In genomic region chr17:47895254-47895855, GRCh38 we compare ENCODE assay signal across 7 cellular contexts. TPM values are rescaled to one million over a fixed set of nuclear protein-coding genes. Genes with fewer than 3 reads are reported as not detected.
DNase-seq lines count a peak whose midpoint lies in the region; ATAC-seq and TF ChIP-seq lines count a peak whose summit lies in the region.

No MANE protein-coding gene starts in this region.

- H3K27me3 ChIP-seq in OCI-LY3 (ENCODE audit: low read depth, low read length) (no peaks in the 10 kb centered on the region), liver (ENCODE audit: control insufficient read depth in 4 of 4, insufficient read depth in 4 of 4, low read length in 3 of 4) (no peaks in the 10 kb centered on the region)

- no peak for TF ChIP-seq RAD21 in liver (IDR thresholded peaks at IDR 0.05)

- no peaks in the 10 kb centered on the region; the same call in 1 of the 2 replicates for H4K20me1 ChIP-seq in OCI-LY3 (ENCODE audit: insufficient read depth, low read length)

- WGBS in liver, result under 1% methylated on average over 26 of the region's 26 CpGs

- H2AFZ ChIP-seq in OCI-LY3 (ENCODE audit: low read depth, low read length), result peak overlapping the region; percentile 18; the same call in 1 of the 2 replicates

- H3K9ac ChIP-seq in OCI-LY3 (ENCODE audit: low read length) (peak overlapping the region; percentile 67), liver (ENCODE audit: low read depth in 1 of 2, low read length in 2 of 2) (peak overlapping the region; percentile 76 to 92)

- DNase-seq in cardiac fibroblast (ENCODE audit: low read depth in 2 of 2), result peak; percentile 51 to 52
- DNase-seq in stimulated activated naive CD8-positive, alpha-beta T cell treated with anti-CD3 and anti-CD28 coated beads, Interleukin-15, Interleukin-2, amounts not matched to agents 100 U/mL and 50 U/mL, for 24 hours, result peak; percentile 37
- DNase-seq in GDM1 (lab: John Stamatoyannopoulos, UW), result no peak
- DNase-seq in COLO668 (lab: John Stamatoyannopoulos, UW; ENCODE audit: unreplicated experiment), result no peak

- peak overlapping the region; percentile 86 for H3K4me2 ChIP-seq in OCI-LY3 (ENCODE audit: low read length)

- ATAC-seq in stimulated activated naive CD8-positive, alpha-beta T cell treated with anti-CD3 and anti-CD28 coated beads, Interleukin-15, Interleukin-2, amounts not matched to agents 100 U/mL and 50 U/mL, for 24 hours, result no peak

- TF ChIP-seq CTCF in OCI-LY3 (IDR thresholded peaks at IDR 0.05; ENCODE audit: low read depth, low read length) (no peak), cardiac fibroblast (IDR thresholded peaks at IDR 0.05; ENCODE audit: low read depth, low read length) (no peak), liver (IDR thresholded peaks at IDR 0.05; ENCODE audit: low read depth, low read length, missing input control) (peak; percentile 2)

- peaks cover 6% of the 10 kb centered on the region for H3K36me3 ChIP-seq in OCI-LY3 (replicated peaks; ENCODE audit: low read depth, low read length)
- no peaks in the 10 kb centered on the region for H3K36me3 ChIP-seq in liver (ENCODE audit: control insufficient read depth in 4 of 4, insufficient read depth in 3 of 4, low read depth in 1 of 4, low read length in 3 of 4)

- H3K4me1 ChIP-seq in OCI-LY3 (ENCODE audit: low read length) (peaks cover 37% of the 10 kb centered on the region), liver (ENCODE audit: control insufficient read depth in 4 of 4, insufficient read depth in 4 of 4, low read length in 3 of 4) (peaks cover 3 to 24% (median 13%) of the 10 kb centered on the region in 4 donors)

- H3K4me3 ChIP-seq in OCI-LY3 (ENCODE audit: low read length) (peak overlapping the region; percentile 81), cardiac fibroblast (replicated peaks in 1 of 2; ENCODE audit: low read depth in 2 of 2, low read length in 2 of 2) (peak overlapping the region; percentile 86 to 91), liver (ENCODE audit: low read depth in 1 of 3, low read length in 3 of 3) (peak overlapping the region; percentile 78 to 85 (median 83))

- TF ChIP-seq POLR2A in GM15510 (IDR thresholded peaks at IDR 0.05; ENCODE audit: borderline replicate concordance, extremely low read depth, insufficient read length), result peak; percentile 90

- peaks cover 17% of the 10 kb centered on the region for H3K79me2 ChIP-seq in OCI-LY3 (ENCODE audit: low read length)

- H3K9me3 ChIP-seq in OCI-LY3 (ENCODE audit: insufficient read depth, low read length) (no peaks in the 10 kb centered on the region), liver (ENCODE audit: control insufficient read depth in 4 of 4, low read length in 3 of 4) (no peaks in the 10 kb centered on the region)

- H3K27ac ChIP-seq in OCI-LY3 (ENCODE audit: low read length) (peak overlapping the region; percentile 17), liver (ENCODE audit: low read depth in 1 of 2, low read length in 2 of 2) (peak overlapping the region; percentile 70 to 76)

TF ChIP-seq in liver, 16 proteins besides CTCF, POLR2A, EP300 and RAD21:
- TF ChIP-seq MAX (IDR thresholded peaks at IDR 0.05) (no peak), FOXA1 (IDR thresholded peaks at IDR 0.05) (no peak), GABPA (IDR thresholded peaks at IDR 0.05 in 1 of 2, conservative IDR thresholded peaks at IDR 0.05 in 1 of 2) (no peak), RXRA (IDR thresholded peaks at IDR 0.05) (no peak), ATF3 (IDR thresholded peaks at IDR 0.05) (no peak), HNF4A (conservative IDR thresholded peaks at IDR 0.05) (peak; percentile 36 to 39), YY1 (IDR thresholded peaks at IDR 0.05) (no peak), NR2F2 (IDR thresholded peaks at IDR 0.05) (no peak), FOXA2 (IDR thresholded peaks at IDR 0.05) (no peak), TAF1 (conservative IDR thresholded peaks at IDR 0.05) (peak; percentile 79), JUND (IDR thresholded peaks at IDR 0.05) (no peak), SP1 (IDR thresholded peaks at IDR 0.05) (no peak), EGR1 (IDR thresholded peaks at IDR 0.05; ENCODE audit: low read depth in 2 of 2) (no peak), HNF4G (IDR thresholded peaks at IDR 0.05) (no peak)
- TF ChIP-seq, protein P1, sequence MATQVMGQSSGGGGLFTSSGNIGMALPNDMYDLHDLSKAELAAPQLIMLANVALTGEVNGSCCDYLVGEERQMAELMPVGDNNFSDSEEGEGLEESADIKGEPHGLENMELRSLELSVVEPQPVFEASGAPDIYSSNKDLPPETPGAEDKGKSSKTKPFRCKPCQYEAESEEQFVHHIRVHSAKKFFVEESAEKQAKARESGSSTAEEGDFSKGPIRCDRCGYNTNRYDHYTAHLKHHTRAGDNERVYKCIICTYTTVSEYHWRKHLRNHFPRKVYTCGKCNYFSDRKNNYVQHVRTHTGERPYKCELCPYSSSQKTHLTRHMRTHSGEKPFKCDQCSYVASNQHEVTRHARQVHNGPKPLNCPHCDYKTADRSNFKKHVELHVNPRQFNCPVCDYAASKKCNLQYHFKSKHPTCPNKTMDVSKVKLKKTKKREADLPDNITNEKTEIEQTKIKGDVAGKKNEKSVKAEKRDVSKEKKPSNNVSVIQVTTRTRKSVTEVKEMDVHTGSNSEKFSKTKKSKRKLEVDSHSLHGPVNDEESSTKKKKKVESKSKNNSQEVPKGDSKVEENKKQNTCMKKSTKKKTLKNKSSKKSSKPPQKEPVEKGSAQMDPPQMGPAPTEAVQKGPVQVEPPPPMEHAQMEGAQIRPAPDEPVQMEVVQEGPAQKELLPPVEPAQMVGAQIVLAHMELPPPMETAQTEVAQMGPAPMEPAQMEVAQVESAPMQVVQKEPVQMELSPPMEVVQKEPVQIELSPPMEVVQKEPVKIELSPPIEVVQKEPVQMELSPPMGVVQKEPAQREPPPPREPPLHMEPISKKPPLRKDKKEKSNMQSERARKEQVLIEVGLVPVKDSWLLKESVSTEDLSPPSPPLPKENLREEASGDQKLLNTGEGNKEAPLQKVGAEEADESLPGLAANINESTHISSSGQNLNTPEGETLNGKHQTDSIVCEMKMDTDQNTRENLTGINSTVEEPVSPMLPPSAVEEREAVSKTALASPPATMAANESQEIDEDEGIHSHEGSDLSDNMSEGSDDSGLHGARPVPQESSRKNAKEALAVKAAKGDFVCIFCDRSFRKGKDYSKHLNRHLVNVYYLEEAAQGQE (IDR thresholded peaks at IDR 0.05), result peak; percentile 87
- TF ChIP-seq, protein P2, sequence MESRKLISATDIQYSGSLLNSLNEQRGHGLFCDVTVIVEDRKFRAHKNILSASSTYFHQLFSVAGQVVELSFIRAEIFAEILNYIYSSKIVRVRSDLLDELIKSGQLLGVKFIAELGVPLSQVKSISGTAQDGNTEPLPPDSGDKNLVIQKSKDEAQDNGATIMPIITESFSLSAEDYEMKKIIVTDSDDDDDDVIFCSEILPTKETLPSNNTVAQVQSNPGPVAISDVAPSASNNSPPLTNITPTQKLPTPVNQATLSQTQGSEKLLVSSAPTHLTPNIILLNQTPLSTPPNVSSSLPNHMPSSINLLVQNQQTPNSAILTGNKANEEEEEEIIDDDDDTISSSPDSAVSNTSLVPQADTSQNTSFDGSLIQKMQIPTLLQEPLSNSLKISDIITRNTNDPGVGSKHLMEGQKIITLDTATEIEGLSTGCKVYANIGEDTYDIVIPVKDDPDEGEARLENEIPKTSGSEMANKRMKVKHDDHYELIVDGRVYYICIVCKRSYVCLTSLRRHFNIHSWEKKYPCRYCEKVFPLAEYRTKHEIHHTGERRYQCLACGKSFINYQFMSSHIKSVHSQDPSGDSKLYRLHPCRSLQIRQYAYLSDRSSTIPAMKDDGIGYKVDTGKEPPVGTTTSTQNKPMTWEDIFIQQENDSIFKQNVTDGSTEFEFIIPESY (IDR thresholded peaks at IDR 0.05), result no peak

RNA-seq across cellular contexts. Expression of gene SP2, which starts 0.7 kb away (rescaled TPM):
- 1 to 10 TPM; 2.2 to 3.5 TPM for total RNA-seq in liver
- 1 to 10 TPM; 4.1 to 5.7 TPM for polyA plus RNA-seq in liver

RNA-seq across cellular contexts. Expression of gene SP6, which starts 44.4 kb away (rescaled TPM):
- under 1 TPM; 0.08 to 0.09 TPM for total RNA-seq in liver
- under 1 TPM; 0.03 to 0.04 TPM for polyA plus RNA-seq in liver

RNA-seq across cellular contexts. Expression of gene PNPO, which starts 46.0 kb away (rescaled TPM):
- total RNA-seq in liver, result 100 to 1,000 TPM in 1 of 2 donors, 10 to 100 TPM in 1; 27.8 to 102 TPM
- polyA plus RNA-seq in liver, result 10 to 100 TPM; 49.7 to 52.9 TPM

RNA-seq across cellular contexts. Expression of gene SCRN2, which starts 54.3 kb away (rescaled TPM):
- 10 to 100 TPM; 17.8 to 21.4 TPM for total RNA-seq in liver
- polyA plus RNA-seq in liver, result 10 to 100 TPM; 19.2 to 27.4 TPM

Comparison
In these comparisons a context has a peak if more than half of its experiments do, and no peak if none do; other contexts are left out.
1. DNase-seq: peak in cardiac fibroblast (2 of 2) and stimulated activated naive CD8-positive, alpha-beta T cell treated with anti-CD3 and anti-CD28 coated beads, Interleukin-15, Interleukin-2, amounts not matched to agents 100 U/mL and 50 U/mL, for 24 hours (single experiment); none in GDM1 (single experiment) and COLO668 (single experiment).
2. Peak in every context shown above with its lines, with median percentiles within 50 percentile points of each other: H3K4me3 ChIP-seq.